Comparison of ENCODE assay signal across 20 cellular contexts in the genomic region with DNA sequence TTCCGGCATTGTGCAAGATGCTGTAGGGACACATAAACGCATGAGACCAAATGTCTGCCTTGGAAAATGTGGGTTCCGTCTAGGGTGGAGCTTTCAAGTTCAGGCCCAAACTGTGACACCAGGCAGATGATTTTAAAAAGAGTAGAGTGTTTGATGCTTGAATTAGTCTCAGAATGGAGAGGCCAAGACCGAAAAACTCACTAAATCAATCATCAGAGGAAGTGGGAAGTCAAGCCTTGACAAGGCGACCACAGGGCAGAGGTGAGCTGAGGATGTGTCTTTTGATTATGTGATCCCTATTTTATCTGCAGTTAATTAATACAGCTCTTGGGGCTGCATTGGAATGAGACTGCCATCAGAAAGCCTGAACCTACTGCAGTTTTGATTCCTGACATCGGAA.
"Had no signal": no experiment of that assay in that cellular context is flagged by ENCODE, and none has a peak within 500 bp of the region (broad histone marks: within the 10 kb centered on the region; RNA-seq: fewer than 3 reads in every experiment).

No MANE protein-coding gene starts in this region.

- H2AFZ ChIP-seq: parathyroid adenoma had no signal

- H3K9me3 ChIP-seq: colonic mucosa, lower lobe of right lung, right lobe of liver, thoracic aorta, upper lobe of left lung had no signal

- H3K36me3 ChIP-seq: colonic mucosa, lower lobe of right lung, right lobe of liver, thoracic aorta, upper lobe of left lung had no signal

- DNase-seq: activated B cell treated with CpG ODN at 0.5 μM for 24 hours; activated CD4-positive, alpha-beta memory T cell treated with anti-CD3 and anti-CD28 coated beads for 36 hours; activated CD4-positive, alpha-beta T cell treated with anti-CD3 and anti-CD28 coated beads for 4 hours; activated naive CD4-positive, alpha-beta T cell treated with anti-CD3 and anti-CD28 coated beads for 36 hours; activated T-cell treated with anti-CD3 and anti-CD28 coated beads, Interleukin-2, amount 50 U/mL, for 4 hours; aorta; colonic mucosa; foreskin melanocyte; glutamatergic neuron; hippocampal formation; left cardiac atrium; lower lobe of right lung; natural killer cell; right lobe of liver; small intestine; stimulated activated CD4-positive, alpha-beta T cell treated with anti-CD3 and anti-CD28 coated beads, Interleukin-15, amount 100 ng/mL, for 24 hours; stimulated activated CD4-positive, alpha-beta T cell treated with anti-CD3 and anti-CD28 coated beads, Interleukin-2, amount 100 ng/mL, for 48 hours; upper lobe of left lung had no signal

- H3K27ac ChIP-seq: colonic mucosa, lower lobe of right lung, parathyroid adenoma, right lobe of liver, thoracic aorta, upper lobe of left lung had no signal

- H3K4me3 ChIP-seq: colonic mucosa, lower lobe of right lung, right lobe of liver, thoracic aorta, upper lobe of left lung had no signal

- H3K4me1 ChIP-seq: colonic mucosa, lower lobe of right lung, parathyroid adenoma, right lobe of liver, upper lobe of left lung had no signal

- H3K79me2 ChIP-seq: parathyroid adenoma had no signal

- H3K27me3 ChIP-seq: colonic mucosa, right lobe of liver, upper lobe of left lung had no signal

- ATAC-seq: activated T-cell treated with anti-CD3 and anti-CD28 coated beads, Interleukin-2, amount 50 U/mL, for 4 hours; left cardiac atrium; lower lobe of right lung; natural killer cell; right lobe of liver had no signal
